In the genomic region with DNA sequence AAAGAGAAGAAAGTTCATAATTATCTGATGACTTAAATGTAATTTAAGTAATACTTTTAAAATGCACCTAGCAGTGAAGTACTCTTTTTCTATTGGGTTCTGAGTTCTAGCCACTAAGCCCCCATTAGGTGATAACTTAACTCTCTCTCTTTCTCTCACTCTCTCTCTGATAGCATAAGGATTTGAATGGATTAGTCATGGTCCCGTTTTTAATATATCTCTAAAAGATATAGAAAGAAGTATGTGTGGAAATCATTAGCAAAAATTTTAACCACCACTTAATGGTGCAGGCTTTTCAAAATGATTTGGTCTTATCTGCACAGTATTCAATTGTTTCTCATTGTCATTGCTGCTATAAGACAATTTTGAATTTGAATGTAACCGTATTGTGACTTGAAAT, we compare ENCODE assay signal across 33 cellular contexts.
"Had no signal": no experiment of that assay in that cellular context is flagged by ENCODE, and none has a peak within 500 bp of the region (broad histone marks: within the 10 kb centered on the region; RNA-seq: fewer than 3 reads in every experiment).

No MANE protein-coding gene starts in this region.

- H3K4me2 ChIP-seq: KMS-11 had no signal

- H3K4me3 ChIP-seq: MG63 had no signal

- DNase-seq: Karpas-422, Kasumi-1, KG1, MG63, MM.1S, MV-4-11, NCI-H1048, NCI-H1092, NCI-H1092 treated with DMSO at 0.1 percent for 48 hours, NCI-H1105, NCI-H1105 treated with DMSO at 0.1 percent for 48 hours, NCI-H1417 treated with DMSO at 0.1 percent for 48 hours, NCI-H1436 treated with DMSO at 0.1 percent for 48 hours, NCI-H146, NCI-H1694, NCI-H1694 treated with DMSO at 0.1 percent for 48 hours, NCI-H187, NCI-H187 treated with DMSO at 0.1 percent for 48 hours, NCI-H1930, NCI-H2029, NCI-H2029 treated with DMSO at 0.1 percent for 48 hours, NCI-H2081, NCI-H2081 treated with DMSO at 0.1 percent for 48 hours, NCI-H2107, NCI-H2171, NCI-H2171 treated with DMSO at 0.1 percent for 48 hours, NCI-H2227 treated with DMSO at 0.1 percent for 48 hours, NCI-H226, NCI-H345, NCI-H446, NCI-H446 treated with DMSO at 0.1 percent for 48 hours, NCI-H510A had no signal

- H3K36me3 ChIP-seq: MG63 had no signal

- H3K27ac ChIP-seq: KMS-11 had no signal

- H3K9ac ChIP-seq: KMS-11 had no signal

- H3K9me3 ChIP-seq: MG63 had no signal
